Comparison of ENCODE assay signal across 27 cellular contexts in genomic region chr3:122629763-122630162, GRCh38.
"Had no signal": no experiment of that assay in that cellular context is flagged by ENCODE, and none has a peak within 500 bp of the region (broad histone marks: within the 10 kb centered on the region; RNA-seq: fewer than 3 reads in every experiment).

No MANE protein-coding gene starts in this region.

- ATAC-seq: stimulated activated effector memory CD8-positive, alpha-beta T cell treated with anti-CD3 and anti-CD28 coated beads, Interleukin-12 subunit alpha, Interleukin-12 subunit beta, amount 100 ng/mL, for 72 hours; stimulated activated naive B cell treated with anti-CD40 and anti-IgM and Interleukin-4, amounts not matched to agents 10 μg/mL and 1 μg/mL and 100 μg/mL, for 72 hours; stimulated activated naive CD8-positive, alpha-beta T cell treated with anti-CD3 and anti-CD28 coated beads, Interleukin-15, amount 100 ng/mL, for 72 hours; stimulated activated naive CD8-positive, alpha-beta T cell treated with anti-CD3 and anti-CD28 coated beads, Interleukin-15, Interleukin-2, amounts not matched to agents 100 U/mL and 50 U/mL, for 24 hours; upper lobe of right lung had no signal

- FAIRE-seq: urothelium cell line had no signal

- H3K36me3 ChIP-seq: stomach, suprapubic skin, thoracic aorta, thyroid gland, tibial artery, tibial nerve, transverse colon, upper lobe of left lung, upper lobe of right lung, uterus, vagina had no signal

- H3K27ac Mint-ChIP-seq: stimulated activated effector memory CD8-positive, alpha-beta T cell treated with anti-CD3 and anti-CD28 coated beads, Interleukin-12 subunit alpha, Interleukin-12 subunit beta, amount 100 ng/mL, for 72 hours; stimulated activated naive B cell treated with anti-CD40 and anti-IgM and Interleukin-4, amounts not matched to agents 10 μg/mL and 1 μg/mL and 100 μg/mL, for 72 hours; stimulated activated naive CD8-positive, alpha-beta T cell treated with anti-CD3 and anti-CD28 coated beads, Interleukin-15, Interleukin-2, amounts not matched to agents 100 ng/mL and 50 ng/mL, for 24 hours; type B pancreatic cell had no signal

- H3K9me3 ChIP-seq: stomach, suprapubic skin, testis, thoracic aorta, thyroid gland, tibial artery, tibial nerve, transverse colon, upper lobe of left lung, upper lobe of right lung, uterus, vagina had no signal

- H3K27me3 ChIP-seq: stomach, suprapubic skin, testis, thyroid gland, tibial nerve, transverse colon, upper lobe of left lung, upper lobe of right lung, uterus, vagina had no signal

- H3K4me3 Mint-ChIP-seq: stimulated activated effector memory CD8-positive, alpha-beta T cell treated with anti-CD3 and anti-CD28 coated beads, Interleukin-12 subunit alpha, Interleukin-12 subunit beta, amount 100 ng/mL, for 72 hours; stimulated activated naive B cell treated with anti-CD40 and anti-IgM and Interleukin-4, amounts not matched to agents 10 μg/mL and 1 μg/mL and 100 μg/mL, for 72 hours; stimulated activated naive CD8-positive, alpha-beta T cell treated with anti-CD3 and anti-CD28 coated beads, Interleukin-15, amount 100 ng/mL, for 72 hours; stimulated activated naive CD8-positive, alpha-beta T cell treated with anti-CD3 and anti-CD28 coated beads, Interleukin-15, Interleukin-2, amounts not matched to agents 100 ng/mL and 50 ng/mL, for 24 hours; type B pancreatic cell had no signal

- DNase-seq: stimulated activated CD4-positive, alpha-beta T cell treated with anti-CD3 and anti-CD28 coated beads, Interleukin-2, amount 100 ng/mL, for 48 hours; stimulated activated CD4-positive, alpha-beta T cell treated with anti-CD3 and anti-CD28 coated beads, Interleukin-4, amount 100 ng/mL, for 1 hour; stimulated activated CD4-positive, alpha-beta T cell treated with anti-CD3 and anti-CD28 coated beads, Interleukin-4, amount 100 ng/mL, for 24 hours; stimulated activated CD4-positive, alpha-beta T cell treated with anti-CD3 and anti-CD28 coated beads, Interleukin-4, amount 100 ng/mL, for 4 hours; stimulated activated CD8-positive, alpha-beta memory T cell treated with anti-CD3 and anti-CD28 coated beads, Interleukin-4, amount 100 ng/mL, for 48 hours; stimulated activated naive B cell treated with anti-CD40 and anti-IgM and Interleukin-4, amounts not matched to agents 10 μg/mL and 1 μg/mL and 100 μg/mL, for 72 hours; stimulated activated naive CD4-positive, alpha-beta T cell; stimulated activated naive CD4-positive, alpha-beta T cell treated with Interleukin-2 at 50 U/mL for 16 hours; stimulated activated naive CD8-positive, alpha-beta T cell treated with anti-CD3 and anti-CD28 coated beads, Interleukin-15, amount 100 ng/mL, for 72 hours; stimulated activated naive CD8-positive, alpha-beta T cell treated with anti-CD3 and anti-CD28 coated beads, Interleukin-15, Interleukin-2, amounts not matched to agents 100 U/mL and 50 U/mL, for 24 hours; stomach; substantia nigra; testis; thyroid gland; tibial artery; transverse colon; upper lobe of left lung; upper lobe of right lung; uterus had no signal

- H3K36me3 Mint-ChIP-seq: type B pancreatic cell had no signal

- H3K4me1 ChIP-seq: stomach, suprapubic skin, testis, thyroid gland, tibial artery, tibial nerve, transverse colon, upper lobe of left lung, upper lobe of right lung, uterus, vagina had no signal

- H3K27ac ChIP-seq: stomach, suprapubic skin, testis, thoracic aorta, thyroid gland, tibial artery, tibial nerve, transverse colon, upper lobe of left lung, upper lobe of right lung, uterus, vagina had no signal

- H3K9me3 Mint-ChIP-seq: stimulated activated effector memory CD8-positive, alpha-beta T cell treated with anti-CD3 and anti-CD28 coated beads, Interleukin-12 subunit alpha, Interleukin-12 subunit beta, amount 100 ng/mL, for 72 hours; stimulated activated naive B cell treated with anti-CD40 and anti-IgM and Interleukin-4, amounts not matched to agents 10 μg/mL and 1 μg/mL and 100 μg/mL, for 72 hours; stimulated activated naive CD8-positive, alpha-beta T cell treated with anti-CD3 and anti-CD28 coated beads, Interleukin-15, amount 100 ng/mL, for 72 hours; stimulated activated naive CD8-positive, alpha-beta T cell treated with anti-CD3 and anti-CD28 coated beads, Interleukin-15, Interleukin-2, amounts not matched to agents 100 ng/mL and 50 ng/mL, for 24 hours; type B pancreatic cell had no signal

- H3K4me3 ChIP-seq: stomach, suprapubic skin, testis, thoracic aorta, thyroid gland, tibial artery, tibial nerve, transverse colon, upper lobe of left lung, upper lobe of right lung, uterus, vagina had no signal

- H3K27me3 Mint-ChIP-seq: stimulated activated naive B cell treated with anti-CD40 and anti-IgM and Interleukin-4, amounts not matched to agents 10 μg/mL and 1 μg/mL and 100 μg/mL, for 72 hours; stimulated activated naive CD8-positive, alpha-beta T cell treated with anti-CD3 and anti-CD28 coated beads, Interleukin-15, amount 100 ng/mL, for 72 hours; stimulated activated naive CD8-positive, alpha-beta T cell treated with anti-CD3 and anti-CD28 coated beads, Interleukin-15, Interleukin-2, amounts not matched to agents 100 ng/mL and 50 ng/mL, for 24 hours; type B pancreatic cell had no signal

- H3K4me1 Mint-ChIP-seq: stimulated activated effector memory CD8-positive, alpha-beta T cell treated with anti-CD3 and anti-CD28 coated beads, Interleukin-12 subunit alpha, Interleukin-12 subunit beta, amount 100 ng/mL, for 72 hours had no signal
